ENCODE assay signal across 26 cellular contexts in genomic region chr2:76281176-76281841, GRCh38.
A peak's percentile ranks its signal among the peaks of the same experiment; 100 is the strongest.
DNase-seq lines count a peak whose midpoint lies in the region; ATAC-seq, FAIRE-seq and TF ChIP-seq lines count a peak whose summit lies in the region.
"Had no signal": no experiment of that assay in that cellular context is flagged by ENCODE, and none has a peak within 500 bp of the region (broad histone marks: within the 10 kb centered on the region; RNA-seq: fewer than 3 reads in every experiment).

No MANE protein-coding gene starts in this region.

- CTCF ChIA-PET in HepG2 (lab: Yijun Ruan, JAX; ENCODE audit: low intra/inter-chr PET ratio, low total read pairs) = no interaction called here

- DNase-seq in HepG2 (ENCODE audit: low spot score) (no peak), right lobe of liver (no peak), NCI-H2227 treated with DMSO at 0.1 percent for 48 hours (lab: John Stamatoyannopoulos, UW) (peak; percentile 51), WERI-Rb-1 (peak; percentile 89), ovary (no peak), upper lobe of left lung (no peak)
- DNase-seq in stimulated activated CD4-positive, alpha-beta T cell treated with anti-CD3 and anti-CD28 coated beads, Interleukin-4, amount 100 ng/mL, for 1 hour = no peak
- DNase-seq: activated CD4-positive, alpha-beta T cell treated with anti-CD3 and anti-CD28 coated beads for 36 hours; activated naive CD4-positive, alpha-beta T cell treated with anti-CD3 and anti-CD28 coated beads for 36 hours; Caco-2; effector CD4-positive, alpha-beta T cell; EL; foreskin fibroblast; heart right ventricle; HFFc6; left cardiac atrium; MG63; naive thymus-derived CD4-positive, alpha-beta T cell; NCI-H1436; Peyer's patch; SJCRH30; spleen; stimulated activated CD4-positive, alpha-beta T cell treated with anti-CD3 and anti-CD28 coated beads, Interleukin-2, amount 100 ng/mL, for 48 hours had no signal

- TF ChIP-seq POLR2A in HepG2 (IDR thresholded peaks at IDR 0.05; ENCODE audit: insufficient read depth in 1 of 2, low read depth in 2 of 2, low read length in 2 of 2) (no peak), right lobe of liver (IDR thresholded peaks at IDR 0.05) (no peak), ovary (IDR thresholded peaks at IDR 0.05) (no peak), upper lobe of left lung (IDR thresholded peaks at IDR 0.05) (no peak)

- POLR2A ChIA-PET in HepG2 (lab: Yijun Ruan, JAX) = no interaction called here

- no peaks in the 10 kb centered on the region for H3K79me2 ChIP-seq in HepG2 (ENCODE audit: insufficient read depth, low read length)

- intact Hi-C loops in HepG2 (cut with micrococcal nuclease; ENCODE audit: unreplicated experiment) = no loop called here
- intact Hi-C loops in right lobe of liver (cut with DNase I) = no loop called here
- intact Hi-C loops in ovary (cut with DNase I) = no loop called here

- 38% methylated on average over 2 of the region's 2 CpGs for WGBS in HepG2 (ENCODE audit: low lambda C conversion rate)
- 50% methylated on average over 2 of the region's 2 CpGs for WGBS in right lobe of liver (ENCODE audit: insufficient coverage, low coverage, low lambda C conversion rate, missing lambda C conversion rate)
- WGBS in ovary, 3 donors = 74 to 86% (median 78%) methylated on average over 2 of the region's 2 CpGs
- 63 to 74% methylated on average over 2 of the region's 2 CpGs for WGBS in upper lobe of left lung, 2 donors

- in situ Hi-C loops in HepG2 (cut with HindIII; ENCODE audit: extremely low pct_ligation_motif_present, low pct_unique_long_range_greater_than_20kb) = no loop called here

- H3K27ac ChIP-seq in HepG2 (ENCODE audit: extremely low read length, insufficient read depth, low read length) = no peak overlapping the region
- H3K27ac ChIP-seq in right lobe of liver = no peak overlapping the region
- peak overlapping the region; percentile 93 for H3K27ac ChIP-seq in WERI-Rb-1
- H3K27ac ChIP-seq in ovary = no peak overlapping the region
- H3K27ac ChIP-seq in upper lobe of left lung = no peak overlapping the region
- H3K27ac ChIP-seq: breast epithelium, heart right ventricle, Peyer's patch, SJCRH30 had no signal

- FAIRE-seq in HepG2 (lab: Jason Lieb, UNC) = no peak

- H3K9ac ChIP-seq in HepG2 (ENCODE audit: insufficient read depth, low read depth, low read length) = no peak overlapping the region

- H3K4me3 ChIP-seq in HepG2 (replicated peaks in 1 of 3; ENCODE audit: insufficient read depth in 1 of 3, low read depth in 2 of 3, low read length in 3 of 3) = no peak overlapping the region
- no peak overlapping the region for H3K4me3 ChIP-seq in right lobe of liver
- no peak overlapping the region for H3K4me3 ChIP-seq in WERI-Rb-1 (ENCODE audit: low read depth, low read length)
- H3K4me3 ChIP-seq in ovary = no peak overlapping the region
- no peak overlapping the region for H3K4me3 ChIP-seq in upper lobe of left lung
- H3K4me3 ChIP-seq: breast epithelium, heart right ventricle, MG63, Peyer's patch, SJCRH30, spleen had no signal

- TF ChIP-seq RAD21 in HepG2 (CRISPR knock-in tag; IDR thresholded peaks at IDR 0.05) = no peak

- TF ChIP-seq CTCF in HepG2 (CRISPR knock-in tag; IDR thresholded peaks at IDR 0.05) = no peak
- no peak for TF ChIP-seq CTCF in right lobe of liver (IDR thresholded peaks at IDR 0.05)
- TF ChIP-seq CTCF in WERI-Rb-1 (IDR thresholded peaks at IDR 0.05; ENCODE audit: low read depth, low read length) = peak; percentile 63
- TF ChIP-seq CTCF in ovary (IDR thresholded peaks at IDR 0.05) = no peak
- no peak for TF ChIP-seq CTCF in upper lobe of left lung (IDR thresholded peaks at IDR 0.05)

- ATAC-seq in HepG2 (peak; percentile 41; the same call in 2 of the 3 replicates), right lobe of liver (no peak), HG02759 (IDR thresholded peaks at IDR 0.05; ENCODE audit: unreplicated experiment) (no peak), upper lobe of left lung (ENCODE audit: low FRiP score in 2 of 2) (no peak)
- ATAC-seq: activated CD4-positive, alpha-beta T cell treated with anti-CD3 and anti-CD28 coated beads for 36 hours; heart right ventricle; left cardiac atrium; naive thymus-derived CD4-positive, alpha-beta T cell; stimulated activated memory B cell treated with anti-CD40 and anti-IgM and Interleukin-4, amounts not matched to agents 10 μg/mL and 1 μg/mL and 100 μg/mL, for 72 hours had no signal

- TF ChIP-seq EP300 in HepG2 (IDR thresholded peaks at IDR 0.05; ENCODE audit: low read depth in 2 of 2, low read length in 2 of 2) (no peak), HepG2 (CRISPR knock-in tag; IDR thresholded peaks at IDR 0.05; ENCODE audit: borderline replicate concordance) (no peak), ovary (IDR thresholded peaks at IDR 0.05) (no peak), upper lobe of left lung (IDR thresholded peaks at IDR 0.05) (no peak)

- BruUV-seq in HepG2 (replicated peaks; lab: Mats Ljungman, UMichigan) = no TSS peak

- H3K36me3 ChIP-seq in HepG2 (replicated peaks in 1 of 2; ENCODE audit: control insufficient read depth in 1 of 2, insufficient read depth in 2 of 2, low read length in 2 of 2) = no peaks in the 10 kb centered on the region
- H3K36me3 ChIP-seq in right lobe of liver = no peaks in the 10 kb centered on the region
- H3K36me3 ChIP-seq in WERI-Rb-1 = no peaks in the 10 kb centered on the region
- no peaks in the 10 kb centered on the region for H3K36me3 ChIP-seq in ovary
- no peaks in the 10 kb centered on the region for H3K36me3 ChIP-seq in upper lobe of left lung
- H3K36me3 ChIP-seq: breast epithelium, heart right ventricle, MG63, Peyer's patch, SJCRH30, spleen had no signal

- H3K9me3 ChIP-seq in HepG2 (ENCODE audit: low read length) (no peaks in the 10 kb centered on the region), right lobe of liver (peaks cover 0 to 4% (median 0%) of the 10 kb centered on the region in 4 donors), WERI-Rb-1 (ENCODE audit: severe bottlenecking) (no peaks in the 10 kb centered on the region), ovary (no peaks in the 10 kb centered on the region), upper lobe of left lung (no peaks in the 10 kb centered on the region)
- H3K9me3 ChIP-seq: breast epithelium, Caco-2, heart right ventricle, MG63, Peyer's patch, SJCRH30, spleen had no signal

- H3K4me2 ChIP-seq in HepG2 (ENCODE audit: low read depth, low read length) = no peak overlapping the region

- H2AFZ ChIP-seq in HepG2 (ENCODE audit: low read length) = no peak overlapping the region

- H3K4me1 ChIP-seq in HepG2 (ENCODE audit: insufficient read depth, low read length) (no peaks in the 10 kb centered on the region), right lobe of liver (no peaks in the 10 kb centered on the region), ovary (ENCODE audit: insufficient read depth) (no peaks in the 10 kb centered on the region), upper lobe of left lung (no peaks in the 10 kb centered on the region)
- H3K4me1 ChIP-seq: breast epithelium, Caco-2, heart right ventricle, Peyer's patch, SJCRH30 had no signal

- no peaks in the 10 kb centered on the region for H4K20me1 ChIP-seq in HepG2 (ENCODE audit: insufficient read depth, low read length)

- H3K27me3 ChIP-seq in HepG2 (ENCODE audit: control insufficient read depth in 1 of 2, insufficient read depth in 2 of 2, low read length in 2 of 2) (no peaks in the 10 kb centered on the region), right lobe of liver (no peaks in the 10 kb centered on the region), WERI-Rb-1 (ENCODE audit: insufficient read depth, low read depth, severe bottlenecking) (no peaks in the 10 kb centered on the region), ovary (no peaks in the 10 kb centered on the region), upper lobe of left lung (no peaks in the 10 kb centered on the region)
- H3K27me3 ChIP-seq: breast epithelium, MG63, Peyer's patch, spleen had no signal

TF ChIP-seq in HepG2, 621 proteins besides CTCF, POLR2A, EP300 and RAD21 (continues in another document):
- TF ChIP-seq BCLAF1 (IDR thresholded peaks at IDR 0.05) (no peak), THAP8 (CRISPR knock-in tag; IDR thresholded peaks at IDR 0.05; ENCODE audit: borderline replicate concordance) (no peak), GFI1 (CRISPR knock-in tag; IDR thresholded peaks at IDR 0.05; ENCODE audit: borderline replicate concordance) (no peak), MEIS1 (CRISPR knock-in tag; IDR thresholded peaks at IDR 0.05; ENCODE audit: borderline replicate concordance) (no peak), ZFP41 (CRISPR knock-in tag; IDR thresholded peaks at IDR 0.05; ENCODE audit: borderline replicate concordance) (no peak), SETDB1 (CRISPR knock-in tag; IDR thresholded peaks at IDR 0.05; ENCODE audit: borderline replicate concordance) (no peak), ZFY (CRISPR knock-in tag; IDR thresholded peaks at IDR 0.05) (no peak), TCF7L2 (IDR thresholded peaks at IDR 0.05; ENCODE audit: low read depth, low read length) (no peak), ZNF207 (IDR thresholded peaks at IDR 0.05; ENCODE audit: borderline replicate concordance) (no peak)

Comparison
In these comparisons a context has a peak if more than half of its experiments do, and no peak if none do; other contexts are left out.
1. DNase-seq: peak in NCI-H2227 treated with DMSO at 0.1 percent for 48 hours (single experiment) and WERI-Rb-1 (single experiment); none in HepG2 (single experiment), right lobe of liver (0 of 3), stimulated activated CD4-positive, alpha-beta T cell treated with anti-CD3 and anti-CD28 coated beads, Interleukin-4, amount 100 ng/mL, for 1 hour (single experiment), ovary (0 of 5) and upper lobe of left lung (0 of 2).